21 cellular contexts compared by ENCODE assay signal in genomic region chr2:70461414-70461813, GRCh38.
"Had no signal": no experiment of that assay in that cellular context is flagged by ENCODE, and none has a peak within 500 bp of the region (broad histone marks: within the 10 kb centered on the region; RNA-seq: fewer than 3 reads in every experiment).

No MANE protein-coding gene starts in this region.

- H3K9me3 Mint-ChIP-seq: immature natural killer cell; naive thymus-derived CD8-positive, alpha-beta T cell; neural crest cell; stimulated activated naive CD8-positive, alpha-beta T cell treated with anti-CD3 and anti-CD28 coated beads, Interleukin-15, amount 100 ng/mL, for 72 hours had no signal

- H3K36me3 Mint-ChIP-seq: stimulated activated naive B cell treated with anti-CD40 and anti-IgM and Interleukin-4, amounts not matched to agents 10 μg/mL and 1 μg/mL and 100 μg/mL, for 72 hours had no signal

- H3K27ac Mint-ChIP-seq: stimulated activated naive B cell treated with anti-CD40 and anti-IgM and Interleukin-4, amounts not matched to agents 10 μg/mL and 1 μg/mL and 100 μg/mL, for 72 hours; stimulated activated naive CD8-positive, alpha-beta T cell treated with anti-CD3 and anti-CD28 coated beads, Interleukin-15, amount 100 ng/mL, for 72 hours had no signal

- H3K4me1 Mint-ChIP-seq: neural crest cell; stimulated activated naive B cell treated with anti-CD40 and anti-IgM and Interleukin-4, amounts not matched to agents 10 μg/mL and 1 μg/mL and 100 μg/mL, for 72 hours had no signal

- H3K36me3 ChIP-seq: esophagus muscularis mucosa, gastroesophageal sphincter, right atrium auricular region, sigmoid colon, tibial nerve had no signal

- DNase-seq: cortex of kidney; dorsolateral prefrontal cortex; effector CD8-positive, alpha-beta T cell; glutamatergic neuron; immature natural killer cell; kidney; left colon; mucosa of descending colon; naive thymus-derived CD8-positive, alpha-beta T cell; sigmoid colon; stimulated activated CD4-positive, alpha-beta T cell treated with anti-CD3 and anti-CD28 coated beads, Interleukin-2, amount 100 ng/mL, for 24 hours; stimulated activated CD4-positive, alpha-beta T cell treated with anti-CD3 and anti-CD28 coated beads, Interleukin-4, amount 100 ng/mL, for 4 hours; stimulated activated naive B cell treated with anti-CD40 and anti-IgM and Interleukin-4, amounts not matched to agents 10 μg/mL and 1 μg/mL and 100 μg/mL, for 72 hours; stimulated activated naive CD8-positive, alpha-beta T cell treated with anti-CD3 and anti-CD28 coated beads, Interleukin-15, amount 100 ng/mL, for 72 hours; testis had no signal

- H3K4me1 ChIP-seq: esophagus muscularis mucosa, gastroesophageal sphincter, right atrium auricular region, sigmoid colon, testis, tibial nerve had no signal

- H3K4me3 Mint-ChIP-seq: immature natural killer cell; naive thymus-derived CD8-positive, alpha-beta T cell; neural crest cell; stimulated activated naive B cell treated with anti-CD40 and anti-IgM and Interleukin-4, amounts not matched to agents 10 μg/mL and 1 μg/mL and 100 μg/mL, for 72 hours; stimulated activated naive CD8-positive, alpha-beta T cell treated with anti-CD3 and anti-CD28 coated beads, Interleukin-15, amount 100 ng/mL, for 72 hours had no signal

- H3K4me3 ChIP-seq: dorsolateral prefrontal cortex, esophagus muscularis mucosa, gastroesophageal sphincter, mucosa of descending colon, right atrium auricular region, sigmoid colon, skin epidermis, testis, tibial nerve had no signal

- ATAC-seq: gastroesophageal sphincter; left colon; mucosa of descending colon; naive thymus-derived CD8-positive, alpha-beta T cell; stimulated activated naive B cell treated with anti-CD40 and anti-IgM and Interleukin-4, amounts not matched to agents 10 μg/mL and 1 μg/mL and 100 μg/mL, for 72 hours; stimulated activated naive CD8-positive, alpha-beta T cell treated with anti-CD3 and anti-CD28 coated beads, Interleukin-15, amount 100 ng/mL, for 72 hours had no signal

- H3K27me3 ChIP-seq: dorsolateral prefrontal cortex, esophagus muscularis mucosa, gastroesophageal sphincter, right atrium auricular region, sigmoid colon, testis, tibial nerve had no signal

- H3K27me3 Mint-ChIP-seq: naive thymus-derived CD8-positive, alpha-beta T cell; stimulated activated naive CD8-positive, alpha-beta T cell treated with anti-CD3 and anti-CD28 coated beads, Interleukin-15, amount 100 ng/mL, for 72 hours had no signal

- H3K9me3 ChIP-seq: esophagus muscularis mucosa, gastroesophageal sphincter, mucosa of descending colon, right atrium auricular region, sigmoid colon, testis, tibial nerve had no signal

- H3K27ac ChIP-seq: dorsolateral prefrontal cortex, esophagus muscularis mucosa, gastroesophageal sphincter, right atrium auricular region, sigmoid colon, skin epidermis, testis, tibial nerve had no signal
